8 cellular contexts compared by ENCODE assay signal in the genomic region with DNA sequence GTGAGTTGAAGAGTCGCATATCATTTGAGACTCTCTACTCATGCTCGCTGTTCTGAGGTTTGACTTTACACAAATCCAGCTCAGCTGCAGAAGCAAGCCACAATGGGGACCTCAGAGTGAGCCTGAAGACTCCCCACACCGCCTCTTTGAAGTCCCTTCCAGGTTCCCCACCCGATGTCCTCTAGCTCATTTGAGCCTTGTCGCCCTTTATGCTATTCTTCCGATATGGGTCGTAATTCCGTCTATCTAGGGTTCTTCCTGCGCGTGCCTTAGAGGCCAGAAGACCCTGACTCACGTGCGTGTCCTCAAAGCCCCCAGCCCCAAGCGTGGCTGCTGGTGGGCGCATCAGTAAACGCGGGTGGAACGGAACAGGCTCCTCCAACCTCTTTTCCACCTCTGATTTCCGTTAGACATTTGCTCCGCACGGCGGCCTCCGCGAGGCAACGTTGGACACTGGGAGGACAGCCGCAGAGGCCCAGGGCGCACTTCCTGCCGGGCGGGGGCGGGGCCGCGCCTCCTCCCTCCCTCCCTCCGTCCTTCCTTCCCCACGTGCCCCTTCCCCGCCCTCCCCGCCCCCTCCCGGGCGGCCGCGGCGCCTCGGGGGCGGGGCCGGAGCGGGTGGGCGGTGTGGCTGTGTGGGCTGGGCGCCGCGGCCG. TPM values are rescaled to one million over a fixed set of nuclear protein-coding genes. Genes with fewer than 3 reads are reported as not detected.
DNase-seq lines count a peak whose midpoint lies in the region; ATAC-seq, FAIRE-seq and TF ChIP-seq lines count a peak whose summit lies in the region.

A gene with protein sequence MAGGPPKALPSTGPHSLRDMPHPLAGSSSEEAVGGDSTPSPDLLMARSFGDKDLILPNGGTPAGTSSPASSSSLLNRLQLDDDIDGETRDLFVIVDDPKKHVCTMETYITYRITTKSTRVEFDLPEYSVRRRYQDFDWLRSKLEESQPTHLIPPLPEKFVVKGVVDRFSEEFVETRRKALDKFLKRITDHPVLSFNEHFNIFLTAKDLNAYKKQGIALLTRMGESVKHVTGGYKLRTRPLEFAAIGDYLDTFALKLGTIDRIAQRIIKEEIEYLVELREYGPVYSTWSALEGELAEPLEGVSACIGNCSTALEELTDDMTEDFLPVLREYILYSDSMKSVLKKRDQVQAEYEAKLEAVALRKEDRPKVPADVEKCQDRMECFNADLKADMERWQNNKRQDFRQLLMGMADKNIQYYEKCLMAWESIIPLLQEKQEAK (plus strand): TSS at position 650 of the 656 bp plus-strand sequence. CDS start 242 bp downstream, outside the sequence.

- FAIRE-seq in keratinocyte (lab: Jason Lieb, UNC) = no peak

- dilution Hi-C loops in keratinocyte (cut with MboI; ENCODE audit: extremely low pct_ligation_motif_present, low sequenced_read_pairs) = no loop called here

- CTCF ChIA-PET in AG04450 (lab: Charles Lee) = interaction anchor here (1.7 kb wide), 1 partner anchor 152 kb away, joined by 5 read pairs; no protein-coding TSS in a partner anchor

- peak within 1 kb of the TSS; percentile 78 for H3K9ac ChIP-seq in keratinocyte (ENCODE audit: control insufficient read depth, extremely low read depth, insufficient read depth, low read length)

- peaks cover 43% of the 10 kb centered on the region for H3K4me1 ChIP-seq in keratinocyte (ENCODE audit: control insufficient read depth, extremely low read depth, insufficient read depth, low read length)

- ATAC-seq in GM18867 (IDR thresholded peaks at IDR 0.05; ENCODE audit: unreplicated experiment) = peak; percentile 81
- ATAC-seq in HG03095 (IDR thresholded peaks at IDR 0.05; ENCODE audit: unreplicated experiment) = peak; percentile 71

- POLR2A ChIA-PET in AG04450 (lab: Yijun Ruan, JAX) = interaction anchor here (0.6 to 1.4 kb wide), 3 partner anchors 13 to 43 kb away, joined by 3 to 7 read pairs (median 4); a partner anchor contains a TSS

- peaks cover 13% of the 10 kb centered on the region for H3K79me2 ChIP-seq in keratinocyte (ENCODE audit: control insufficient read depth, insufficient read depth, low read length)

- no peaks in the 10 kb centered on the region for H3K9me1 ChIP-seq in keratinocyte (ENCODE audit: control insufficient read depth, extremely low read depth, insufficient read depth, low read length)

- H3K4me2 ChIP-seq in keratinocyte (ENCODE audit: control insufficient read depth, extremely low read depth, insufficient read depth, low read depth, low read length) = peak within 1 kb of the TSS; percentile 86

- H2AFZ ChIP-seq in keratinocyte (ENCODE audit: control insufficient read depth, low read length) = peak within 1 kb of the TSS; percentile 93

- peak within 1 kb of the TSS; percentile 71 for H3K27ac ChIP-seq in AG04450 (ENCODE audit: low read depth, low read length)
- H3K27ac ChIP-seq in keratinocyte (ENCODE audit: control insufficient read depth, insufficient read depth, low read length) = peak within 1 kb of the TSS; percentile 58

- H3K9me3 ChIP-seq in AG04450 (ENCODE audit: control insufficient read depth, insufficient read depth, low read length) = no peaks in the 10 kb centered on the region
- no peaks in the 10 kb centered on the region for H3K9me3 ChIP-seq in keratinocyte (ENCODE audit: control insufficient read depth, low read depth, low read length)

- DNase-seq in AG04450 (ENCODE audit: low read depth, low spot score) (peak; percentile 57), NCI-H2196 treated with DMSO at 0.1 percent for 48 hours (lab: John Stamatoyannopoulos, UW; ENCODE audit: unreplicated experiment) (peak; percentile 82), cerebellar cortex (ENCODE audit: low spot score) (peak; percentile 87), keratinocyte (ENCODE audit: low read depth, low spot score) (no peak)
- DNase-seq in activated CD4-positive, CD25-positive, alpha-beta regulatory T cell treated with anti-CD3 and anti-CD28 coated beads, Interleukin-2, amount 50 U/mL, for 72 hours = peak; percentile 85
- DNase-seq in stimulated activated CD4-positive, alpha-beta T cell treated with anti-CD3 and anti-CD28 coated beads, Interleukin-12 subunit alpha, Interleukin-12 subunit beta, amount 100 ng/mL, for 48 hours (ENCODE audit: low read depth in 2 of 3, low spot score in 1 of 3) = peak in 2 of 3 donors; percentile 44 to 67

- H3K36me3 ChIP-seq in keratinocyte (ENCODE audit: control insufficient read depth in 2 of 2, extremely low read depth in 1 of 2, insufficient read depth in 2 of 2, low read length in 2 of 2) = no peaks in the 10 kb centered on the region

- TF ChIP-seq CTCF in AG04450 (IDR thresholded peaks at IDR 0.05; ENCODE audit: low read depth, low read length) (peak; percentile 16; the same call in 1 of the 2 replicates), keratinocyte (optimal IDR thresholded peaks at IDR 0.05 in 1 of 3, IDR thresholded peaks at IDR 0.05 in 1 of 3, conservative IDR thresholded peaks at IDR 0.05 in 1 of 3; ENCODE audit: extremely low read depth in 1 of 3, insufficient read depth in 2 of 3, low read length in 3 of 3) (peak in 1 of 3 experiments; percentile 27)

- H3K27me3 ChIP-seq in AG04450 (ENCODE audit: control insufficient read depth, insufficient read depth, low read length) (no peaks in the 10 kb centered on the region), keratinocyte (ENCODE audit: control insufficient read depth, extremely low read depth, insufficient read depth, low read length) (no peaks in the 10 kb centered on the region)

- H4K20me1 ChIP-seq in keratinocyte (ENCODE audit: control insufficient read depth, extremely low read depth, insufficient read depth, low read length) = no peaks in the 10 kb centered on the region

- H3K4me3 ChIP-seq in AG04450 (ENCODE audit: low read depth, low read length) = peak within 1 kb of the TSS; percentile 93
- H3K4me3 ChIP-seq in keratinocyte (ENCODE audit: control insufficient read depth in 2 of 3, extremely low read depth in 1 of 3, insufficient read depth in 2 of 3, low read depth in 1 of 3, low read length in 3 of 3) = peak within 1 kb of the TSS; percentile 76 to 92 (median 79)

RNA-seq across cellular contexts. Expression of the gene that starts here (rescaled TPM):
- 11.5 and 13.1 TPM in 2 replicates for polyA plus RNA-seq in AG04450 (2011; rRNA removed)
- 19.4 and 23.1 TPM in 2 replicates for polyA minus RNA-seq in AG04450 (2011; rRNA and poly(A)+ RNA removed)
- 6.6 to 9.4 TPM (median 9.0 TPM) in 3 replicates for polyA plus RNA-seq in keratinocyte
- 6.4 TPM for polyA plus RNA-seq in keratinocyte (2011; ENCODE audit: low read depth)
- polyA plus RNA-seq in keratinocyte (2011; cell fraction: cytosol; rRNA removed) = 5.8 and 8.0 TPM in 2 replicates
- 17.7 and 18.7 TPM in 2 replicates for polyA plus RNA-seq in keratinocyte (2011; cell fraction: nucleus; rRNA removed)
- 4.7 and 8.2 TPM in 2 replicates for polyA plus RNA-seq in keratinocyte (2012; ENCODE audit: low replicate concordance)
- 8.5 to 19.3 TPM (median 14.0 TPM) in 3 replicates for polyA minus RNA-seq in keratinocyte
- 8.4 TPM for polyA minus RNA-seq in keratinocyte (2011; cell fraction: cytosol; rRNA and poly(A)+ RNA removed)
- 11.0 and 23.2 TPM in 2 replicates for polyA minus RNA-seq in keratinocyte (2011; cell fraction: nucleus; rRNA and poly(A)+ RNA removed)
